9 cellular contexts compared by ENCODE assay signal in the genomic region with DNA sequence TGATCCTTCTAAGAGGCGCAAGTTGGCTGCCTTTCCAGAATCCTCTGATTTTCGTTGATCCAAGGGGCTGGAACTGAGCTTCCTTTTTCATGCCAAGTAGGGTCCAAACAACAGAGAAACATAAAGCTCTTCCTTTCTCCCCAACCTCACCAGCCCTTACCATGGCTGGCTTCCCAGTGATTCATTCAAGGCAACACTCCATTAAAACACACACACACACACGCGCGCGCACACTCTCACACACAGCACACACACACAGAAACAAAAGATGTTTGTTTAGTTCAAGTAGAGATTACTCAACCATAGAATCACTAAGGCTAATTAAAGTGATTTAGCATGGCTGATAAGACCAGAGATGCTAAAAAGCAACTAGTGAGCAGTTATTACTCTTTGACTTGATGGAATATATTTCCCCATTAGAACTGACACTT. TPM values are rescaled to one million over a fixed set of nuclear protein-coding genes. Genes with fewer than 3 reads are reported as not detected.
DNase-seq lines count a peak whose midpoint lies in the region; ATAC-seq and TF ChIP-seq lines count a peak whose summit lies in the region.
"Had no signal": no experiment of that assay in that cellular context is flagged by ENCODE, and none has a peak within 500 bp of the region (broad histone marks: within the 10 kb centered on the region; RNA-seq: fewer than 3 reads in every experiment).

No MANE protein-coding gene starts in this region.

- ATAC-seq in GM19351 (IDR thresholded peaks at IDR 0.05; ENCODE audit: unreplicated experiment) = no peak

- H3K27me3 ChIP-seq in fibroblast of lung (ENCODE audit: control insufficient read depth, insufficient read depth, low read length) = no peaks in the 10 kb centered on the region

- H3K4me3 ChIP-seq in fibroblast of lung (replicated peaks in 1 of 4; ENCODE audit: control extremely low read depth in 1 of 4, insufficient read depth in 1 of 4, low read depth in 3 of 4, low read length in 4 of 4) = no peak overlapping the region

- H3K9me3 ChIP-seq in fibroblast of lung (ENCODE audit: control insufficient read depth, insufficient read depth, low read depth, low read length) = no peaks in the 10 kb centered on the region

- no peaks in the 10 kb centered on the region for H3K36me3 ChIP-seq in fibroblast of lung (ENCODE audit: control insufficient read depth, insufficient read depth, low read length)

- peaks cover 2% of the 10 kb centered on the region for H4K20me1 ChIP-seq in fibroblast of lung (ENCODE audit: control insufficient read depth, extremely low read depth, insufficient read depth, low read length)

- in situ Hi-C loops in G401 (cut with HindIII; ENCODE audit: low sequenced_read_pairs) = no loop called here
- in situ Hi-C loops in KBM-7 (cut with MboI; ENCODE audit: low pct_unique_long_range_greater_than_20kb, low sequenced_read_pairs) = no loop called here

- H3K9ac ChIP-seq in fibroblast of lung (ENCODE audit: insufficient read depth, low read length) = no peak overlapping the region

- no peaks in the 10 kb centered on the region for H3K79me2 ChIP-seq in fibroblast of lung (ENCODE audit: control insufficient read depth, insufficient read depth, low read length)

- H3K27ac ChIP-seq in fibroblast of lung (ENCODE audit: insufficient read depth, low read length) = no peak overlapping the region

- TF ChIP-seq CTCF in fibroblast of lung (conservative IDR thresholded peaks at IDR 0.05 in 1 of 2, IDR thresholded peaks at IDR 0.05 in 1 of 2; ENCODE audit: low read depth in 1 of 2, low read length in 2 of 2) = no peak

- H3K4me2 ChIP-seq in fibroblast of lung (ENCODE audit: extremely low read depth, insufficient read depth, low read length) = peak overlapping the region; percentile 25

- DNase-seq in G401 (ENCODE audit: low spot score) = peak; percentile 22
- peak; percentile 58 to 73 for DNase-seq in NCI-H526 (lab: John Stamatoyannopoulos, UW)
- peak; percentile 90 to 93 for DNase-seq in fibroblast of lung (ENCODE audit: low read depth in 2 of 2)
- peak; percentile 67 for DNase-seq in putamen (ENCODE audit: low spot score)
- no peak for DNase-seq in GF-D8 (lab: John Stamatoyannopoulos, UW)
- no peak for DNase-seq in OCI-M1 (lab: John Stamatoyannopoulos, UW)
- no peak for DNase-seq in KBM-7

- peaks cover 5% of the 10 kb centered on the region for H3K4me1 ChIP-seq in fibroblast of lung (ENCODE audit: control insufficient read depth, extremely low read depth, insufficient read depth, low read length)

- H2AFZ ChIP-seq in fibroblast of lung (ENCODE audit: low read length) = no peak overlapping the region

RNA-seq across cellular contexts. Expression of a gene that starts 13.0 kb away (rescaled TPM):
- not detected in 2 replicates for total RNA-seq in G401 (2014; rRNA removed; shearing (Covaris generic))
- not detected in 2 replicates for total RNA-seq in fibroblast of lung
- not detected in 2 replicates for polyA plus RNA-seq in fibroblast of lung
- polyA plus RNA-seq in fibroblast of lung (2012) = not detected in 2 replicates
- polyA minus RNA-seq in fibroblast of lung (ENCODE audit: low replicate concordance) = not detected in 2 replicates
- polyA plus RNA-seq: neural cell had no signal

RNA-seq across cellular contexts. Expression of a gene that starts 24.4 kb away (rescaled TPM):
- total RNA-seq in G401 (2014; rRNA removed; shearing (Covaris generic)) = not detected in 2 replicates
- total RNA-seq in fibroblast of lung = not detected in 2 replicates
- polyA plus RNA-seq in fibroblast of lung = not detected in 2 replicates
- not detected in 2 replicates for polyA plus RNA-seq in fibroblast of lung (2012)
- polyA minus RNA-seq in fibroblast of lung (ENCODE audit: low replicate concordance) = not detected in 2 replicates
- polyA plus RNA-seq: neural cell had no signal

Comparison
In these comparisons a context has a peak if more than half of its experiments do, and no peak if none do; other contexts are left out.
1. DNase-seq: peak in G401 (single experiment), NCI-H526 (2 of 2), fibroblast of lung (2 of 2) and putamen (single experiment); none in GF-D8 (single experiment), OCI-M1 (single experiment) and KBM-7 (single experiment).